In genomic region chr1:162391790-162392563, GRCh38 we compare ENCODE assay signal across 1 cellular context.
TF ChIP-seq lines count a peak whose summit lies in the region.

No MANE protein-coding gene starts in this region.

TF ChIP-seq in K562, 482 proteins besides CTCF, POLR2A, EP300 and RAD21 (continued from another document and continues in another):
- TF ChIP-seq RREB1 (CRISPR knock-in tag; IDR thresholded peaks at IDR 0.05) (no peak), CREB3 (tag; conservative IDR thresholded peaks at IDR 0.05; ENCODE audit: low read depth) (no peak), TSC22D4 (tag; IDR thresholded peaks at IDR 0.05) (no peak), MTA3 (IDR thresholded peaks at IDR 0.05; ENCODE audit: borderline replicate concordance) (no peak), PTRF (tag; IDR thresholded peaks at IDR 0.05) (no peak), TRIM24 (IDR thresholded peaks at IDR 0.05) (peak in 1 of 2 experiments; percentile 51; a peak in 1 of 4 replicates), UBTF (IDR thresholded peaks at IDR 0.05; ENCODE audit: borderline replicate concordance in 1 of 2, low read depth in 2 of 2, low read length in 2 of 2) (no peak), SP1 (CRISPR knock-in tag; IDR thresholded peaks at IDR 0.05) (no peak), ZNF253 (CRISPR knock-in tag; conservative IDR thresholded peaks at IDR 0.05) (no peak), NELFE (IDR thresholded peaks at IDR 0.05; ENCODE audit: insufficient read depth, insufficient read length) (no peak), SETDB1 (IDR thresholded peaks at IDR 0.05; ENCODE audit: low read length) (no peak), ZNF408 (CRISPR knock-in tag; IDR thresholded peaks at IDR 0.05; ENCODE audit: low read depth) (no peak), DPF2 (IDR thresholded peaks at IDR 0.05) (peak; percentile 90), E2F4 (CRISPR knock-in tag; IDR thresholded peaks at IDR 0.05; ENCODE audit: low read depth) (no peak), NCOA4 (IDR thresholded peaks at IDR 0.05; ENCODE audit: partially characterized antibody) (no peak), ZHX1 (conservative IDR thresholded peaks at IDR 0.05; ENCODE audit: low read length) (no peak), HNRNPL (IDR thresholded peaks at IDR 0.05; ENCODE audit: low read depth, low read length) (no peak), IFI16 (CRISPR knock-in tag; IDR thresholded peaks at IDR 0.05) (no peak), ZFX (CRISPR knock-in tag; IDR thresholded peaks at IDR 0.05) (no peak), POLR2AphosphoS5 (IDR thresholded peaks at IDR 0.05; ENCODE audit: control insufficient read depth, insufficient read depth, low read depth, low read length) (no peak), TEAD1 (CRISPR knock-in tag; IDR thresholded peaks at IDR 0.05) (peak in 1 of 2 experiments; percentile 45; a peak in 1 of 4 replicates), SRSF7 (optimal IDR thresholded peaks at IDR 0.05; ENCODE audit: low read depth, low read length) (no peak), NBN (IDR thresholded peaks at IDR 0.05; ENCODE audit: low read depth) (peak; percentile 88), BACH1 (tag; IDR thresholded peaks at IDR 0.05) (0 out of 2 replicates have a peak, but pooled peaks have one; percentile 21), TEAD2 (tag; IDR thresholded peaks at IDR 0.05) (no peak), GTF2A2 (tag; IDR thresholded peaks at IDR 0.05) (no peak), ASH1L (IDR thresholded peaks at IDR 0.05; ENCODE audit: borderline replicate concordance, low read depth, partially characterized antibody) (peak; percentile 57), ZNF695 (CRISPR knock-in tag; IDR thresholded peaks at IDR 0.05) (no peak), NFYB (IDR thresholded peaks at IDR 0.05; ENCODE audit: extremely low read depth, insufficient read length) (no peak), ATF4 (CRISPR knock-in tag; IDR thresholded peaks at IDR 0.05) (no peak), TBP (optimal IDR thresholded peaks at IDR 0.05; ENCODE audit: low read depth, low read length) (peak; percentile 15), ZNF232 (CRISPR knock-in tag; IDR thresholded peaks at IDR 0.05) (no peak), RBM34 (IDR thresholded peaks at IDR 0.05; ENCODE audit: borderline replicate concordance, insufficient read depth, low read length) (no peak), CSDE1 (IDR thresholded peaks at IDR 0.05) (0 out of 4 replicates have a peak, but pooled peaks of 1 of the 2 experiments have one; percentile 16), ZNF79 (CRISPR knock-in tag; IDR thresholded peaks at IDR 0.05; ENCODE audit: low read depth) (no peak), ZBTB12 (CRISPR knock-in tag; IDR thresholded peaks at IDR 0.05) (no peak), STAG1 (CRISPR knock-in tag; IDR thresholded peaks at IDR 0.05; ENCODE audit: borderline replicate concordance) (no peak), THAP12 (CRISPR knock-in tag; IDR thresholded peaks at IDR 0.05) (no peak), HMBOX1 (IDR thresholded peaks at IDR 0.05) (peak; percentile 80; the same call in 1 of the 2 replicates), BRD4 (IDR thresholded peaks at IDR 0.05) (no peak), SIRT6 (IDR thresholded peaks at IDR 0.05; ENCODE audit: low read depth, low read length) (no peak), KLF16 (IDR thresholded peaks at IDR 0.05) (peak; percentile 53; the same call in 1 of the 2 replicates), CCAR2 (IDR thresholded peaks at IDR 0.05; ENCODE audit: low read depth, low read length) (no peak), DACH1 (IDR thresholded peaks at IDR 0.05; ENCODE audit: partially characterized antibody) (peak; percentile 57), NFATC3 (IDR thresholded peaks at IDR 0.05) (peak; percentile 84), COPS2 (conservative IDR thresholded peaks at IDR 0.05) (no peak), ZNF12 (CRISPR knock-in tag; IDR thresholded peaks at IDR 0.05) (no peak), SMARCA4 (IDR thresholded peaks at IDR 0.05) (peak; percentile 79)
